In the genomic region with DNA sequence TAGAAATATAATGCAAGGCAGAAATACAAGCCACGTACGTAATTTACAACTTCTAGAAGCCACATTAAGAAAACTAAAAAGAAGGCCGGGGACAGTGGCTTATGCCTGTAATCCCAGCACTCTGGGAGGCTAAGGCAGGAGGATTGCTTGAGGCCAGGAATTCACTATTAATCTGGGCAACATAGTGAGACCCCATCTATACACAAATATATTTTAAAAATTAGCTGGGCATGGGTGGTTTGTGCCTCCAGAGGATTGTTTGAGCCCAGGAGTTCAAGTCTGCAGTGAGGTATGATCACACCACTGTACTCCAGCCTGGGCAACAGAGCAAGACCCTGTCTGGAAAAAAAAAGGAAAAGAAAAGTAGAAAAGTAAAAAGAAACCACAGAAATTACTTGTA, we compare ENCODE assay signal across 29 cellular contexts.
"Had no signal": no experiment of that assay in that cellular context is flagged by ENCODE, and none has a peak within 500 bp of the region (broad histone marks: within the 10 kb centered on the region; RNA-seq: fewer than 3 reads in every experiment).

No MANE protein-coding gene starts in this region.

- H3K27ac Mint-ChIP-seq: stimulated activated effector memory CD8-positive, alpha-beta T cell treated with anti-CD3 and anti-CD28 coated beads, Interleukin-12 subunit alpha, Interleukin-12 subunit beta, amount 100 ng/mL, for 72 hours; stimulated activated memory B cell treated with anti-CD40 and anti-IgM and Interleukin-4, amounts not matched to agents 10 μg/mL and 1 μg/mL and 100 μg/mL, for 72 hours; stimulated activated naive B cell treated with anti-CD40 and anti-IgM and Interleukin-4, amounts not matched to agents 10 μg/mL and 1 μg/mL and 100 μg/mL, for 72 hours; stimulated activated naive CD8-positive, alpha-beta T cell treated with anti-CD3 and anti-CD28 coated beads, Interleukin-15, Interleukin-2, amounts not matched to agents 100 ng/mL and 50 ng/mL, for 24 hours; type B pancreatic cell had no signal

- H3K4me1 Mint-ChIP-seq: stimulated activated effector memory CD8-positive, alpha-beta T cell treated with anti-CD3 and anti-CD28 coated beads, Interleukin-12 subunit alpha, Interleukin-12 subunit beta, amount 100 ng/mL, for 72 hours; stimulated activated memory B cell treated with anti-CD40 and anti-IgM and Interleukin-4, amounts not matched to agents 10 μg/mL and 1 μg/mL and 100 μg/mL, for 72 hours had no signal

- ATAC-seq: stimulated activated effector memory CD8-positive, alpha-beta T cell treated with anti-CD3 and anti-CD28 coated beads, Interleukin-12 subunit alpha, Interleukin-12 subunit beta, amount 100 ng/mL, for 72 hours; stimulated activated memory B cell treated with anti-CD40 and anti-IgM and Interleukin-4, amounts not matched to agents 10 μg/mL and 1 μg/mL and 100 μg/mL, for 72 hours; stimulated activated naive B cell treated with anti-CD40 and anti-IgM and Interleukin-4, amounts not matched to agents 10 μg/mL and 1 μg/mL and 100 μg/mL, for 72 hours; stimulated activated naive CD8-positive, alpha-beta T cell treated with anti-CD3 and anti-CD28 coated beads, Interleukin-15, amount 100 ng/mL, for 72 hours; stimulated activated naive CD8-positive, alpha-beta T cell treated with anti-CD3 and anti-CD28 coated beads, Interleukin-15, Interleukin-2, amounts not matched to agents 100 U/mL and 50 U/mL, for 24 hours; upper lobe of right lung had no signal

- DNase-seq: stimulated activated CD4-positive, alpha-beta T cell treated with anti-CD3 and anti-CD28 coated beads, Interleukin-2, amount 100 ng/mL, for 48 hours; stimulated activated CD4-positive, alpha-beta T cell treated with anti-CD3 and anti-CD28 coated beads, Interleukin-4, amount 100 ng/mL, for 1 hour; stimulated activated CD4-positive, alpha-beta T cell treated with anti-CD3 and anti-CD28 coated beads, Interleukin-4, amount 100 ng/mL, for 24 hours; stimulated activated CD4-positive, alpha-beta T cell treated with anti-CD3 and anti-CD28 coated beads, Interleukin-4, amount 100 ng/mL, for 4 hours; stimulated activated CD8-positive, alpha-beta memory T cell treated with anti-CD3 and anti-CD28 coated beads, Interleukin-4, amount 100 ng/mL, for 48 hours; stimulated activated naive B cell treated with anti-CD40 and anti-IgM and Interleukin-4, amounts not matched to agents 10 μg/mL and 1 μg/mL and 100 μg/mL, for 72 hours; stimulated activated naive CD4-positive, alpha-beta T cell; stimulated activated naive CD4-positive, alpha-beta T cell treated with Interleukin-2 at 50 U/mL for 16 hours; stimulated activated naive CD8-positive, alpha-beta T cell treated with anti-CD3 and anti-CD28 coated beads, Interleukin-15, amount 100 ng/mL, for 72 hours; stimulated activated naive CD8-positive, alpha-beta T cell treated with anti-CD3 and anti-CD28 coated beads, Interleukin-15, Interleukin-2, amounts not matched to agents 100 U/mL and 50 U/mL, for 24 hours; stomach; substantia nigra; testis; thyroid gland; tibial artery; transverse colon; trophoblast cell; upper lobe of left lung; upper lobe of right lung; uterus had no signal

- H3K27me3 Mint-ChIP-seq: stimulated activated memory B cell treated with anti-CD40 and anti-IgM and Interleukin-4, amounts not matched to agents 10 μg/mL and 1 μg/mL and 100 μg/mL, for 72 hours; stimulated activated naive B cell treated with anti-CD40 and anti-IgM and Interleukin-4, amounts not matched to agents 10 μg/mL and 1 μg/mL and 100 μg/mL, for 72 hours; stimulated activated naive CD8-positive, alpha-beta T cell treated with anti-CD3 and anti-CD28 coated beads, Interleukin-15, amount 100 ng/mL, for 72 hours; stimulated activated naive CD8-positive, alpha-beta T cell treated with anti-CD3 and anti-CD28 coated beads, Interleukin-15, Interleukin-2, amounts not matched to agents 100 ng/mL and 50 ng/mL, for 24 hours; type B pancreatic cell had no signal

- H3K27me3 ChIP-seq: stomach, suprapubic skin, testis, thyroid gland, tibial artery, tibial nerve, transverse colon, upper lobe of left lung, upper lobe of right lung, uterus, vagina had no signal

- H3K4me3 ChIP-seq: stomach, suprapubic skin, testis, thoracic aorta, thyroid gland, tibial artery, tibial nerve, transverse colon, upper lobe of left lung, upper lobe of right lung, uterus, vagina had no signal

- FAIRE-seq: urothelium cell line had no signal

- H3K9me3 Mint-ChIP-seq: stimulated activated effector memory CD8-positive, alpha-beta T cell treated with anti-CD3 and anti-CD28 coated beads, Interleukin-12 subunit alpha, Interleukin-12 subunit beta, amount 100 ng/mL, for 72 hours; stimulated activated memory B cell treated with anti-CD40 and anti-IgM and Interleukin-4, amounts not matched to agents 10 μg/mL and 1 μg/mL and 100 μg/mL, for 72 hours; stimulated activated naive B cell treated with anti-CD40 and anti-IgM and Interleukin-4, amounts not matched to agents 10 μg/mL and 1 μg/mL and 100 μg/mL, for 72 hours; stimulated activated naive CD8-positive, alpha-beta T cell treated with anti-CD3 and anti-CD28 coated beads, Interleukin-15, amount 100 ng/mL, for 72 hours; stimulated activated naive CD8-positive, alpha-beta T cell treated with anti-CD3 and anti-CD28 coated beads, Interleukin-15, Interleukin-2, amounts not matched to agents 100 ng/mL and 50 ng/mL, for 24 hours; type B pancreatic cell had no signal

- H3K4me1 ChIP-seq: suprapubic skin, thyroid gland, tibial nerve, transverse colon, upper lobe of left lung, upper lobe of right lung, uterus, vagina had no signal

- H3K36me3 ChIP-seq: thoracic aorta, thyroid gland, uterus had no signal

- H3K4me3 Mint-ChIP-seq: stimulated activated effector memory CD8-positive, alpha-beta T cell treated with anti-CD3 and anti-CD28 coated beads, Interleukin-12 subunit alpha, Interleukin-12 subunit beta, amount 100 ng/mL, for 72 hours; stimulated activated memory B cell treated with anti-CD40 and anti-IgM and Interleukin-4, amounts not matched to agents 10 μg/mL and 1 μg/mL and 100 μg/mL, for 72 hours; stimulated activated naive B cell treated with anti-CD40 and anti-IgM and Interleukin-4, amounts not matched to agents 10 μg/mL and 1 μg/mL and 100 μg/mL, for 72 hours; stimulated activated naive CD8-positive, alpha-beta T cell treated with anti-CD3 and anti-CD28 coated beads, Interleukin-15, amount 100 ng/mL, for 72 hours; stimulated activated naive CD8-positive, alpha-beta T cell treated with anti-CD3 and anti-CD28 coated beads, Interleukin-15, Interleukin-2, amounts not matched to agents 100 ng/mL and 50 ng/mL, for 24 hours; type B pancreatic cell had no signal

- H3K27ac ChIP-seq: stomach, suprapubic skin, testis, thoracic aorta, thyroid gland, tibial artery, tibial nerve, transverse colon, upper lobe of left lung, upper lobe of right lung, uterus, vagina had no signal

- H3K9me3 ChIP-seq: stomach, suprapubic skin, testis, thoracic aorta, thyroid gland, tibial artery, tibial nerve, transverse colon, upper lobe of left lung, upper lobe of right lung, uterus, vagina had no signal
